17 cellular contexts compared by ENCODE assay signal in genomic region chr2:199684832-199685231, GRCh38.
"Had no signal": no experiment of that assay in that cellular context is flagged by ENCODE, and none has a peak within 500 bp of the region (broad histone marks: within the 10 kb centered on the region; RNA-seq: fewer than 3 reads in every experiment).

No MANE protein-coding gene starts in this region.

- H3K27me3 ChIP-seq: esophagus muscularis mucosa, hepatocyte, tibial artery, uterus had no signal

- H3K9me3 Mint-ChIP-seq: activated CD4-positive, alpha-beta T cell treated with anti-CD3 and anti-CD28 coated beads, Interleukin-2, amount 10 ng/mL, durations not matched to agents 7 days and 5 days; activated naive CD8-positive, alpha-beta T cell treated with anti-CD3 and anti-CD28 coated beads for 36 hours; activated T-helper 1 cell treated with anti-CD3 and anti-CD28 coated beads, Interleukin-12 subunit alpha, Interleukin-12 subunit beta, Interleukin-2, Interleukin-4 antibody, amounts not matched to agents 30 ng/mL and 10 ng/mL and 1 ng/mL, durations not matched to agents 14 hours and 24 hours and 36 hours; natural killer cell treated with Interleukin-12 subunit alpha and Interleukin-12 subunit beta and Interleukin-15 and Interleukin-18, amount 100 ng/mL, for 72 hours; stimulated activated naive B cell treated with anti-CD40 and anti-IgM and Interleukin-4, amounts not matched to agents 10 μg/mL and 1 μg/mL and 100 μg/mL, for 72 hours had no signal

- DNase-seq: activated CD4-positive, alpha-beta T cell treated with anti-CD3 and anti-CD28 coated beads, Interleukin-2, amount 10 ng/mL, durations not matched to agents 7 days and 5 days; activated naive CD8-positive, alpha-beta T cell treated with anti-CD3 and anti-CD28 coated beads for 36 hours; amygdala; central memory CD4-positive, alpha-beta T cell; kidney; left ventricle myocardium superior; mesenchymal stem cell; stimulated activated CD4-positive, alpha-beta T cell treated with anti-CD3 and anti-CD28 coated beads, Interleukin-2, amount 100 ng/mL, for 48 hours; stimulated activated naive B cell treated with anti-CD40 and anti-IgM and Interleukin-4, amounts not matched to agents 10 μg/mL and 1 μg/mL and 100 μg/mL, for 72 hours; tibial artery; uterus had no signal

- FAIRE-seq: kidney had no signal

- H3K27me3 Mint-ChIP-seq: brain had no signal

- H3K4me1 Mint-ChIP-seq: brain had no signal

- H3K4me3 ChIP-seq: coronary artery, esophagus muscularis mucosa, hepatocyte, tibial artery, uterus had no signal

- H3K4me3 Mint-ChIP-seq: activated CD4-positive, alpha-beta T cell treated with anti-CD3 and anti-CD28 coated beads, Interleukin-2, amount 10 ng/mL, durations not matched to agents 7 days and 5 days; activated naive CD8-positive, alpha-beta T cell treated with anti-CD3 and anti-CD28 coated beads for 36 hours; activated T-helper 1 cell treated with anti-CD3 and anti-CD28 coated beads, Interleukin-12 subunit alpha, Interleukin-12 subunit beta, Interleukin-2, Interleukin-4 antibody, amounts not matched to agents 30 ng/mL and 10 ng/mL and 1 ng/mL, durations not matched to agents 14 hours and 24 hours and 36 hours; brain; natural killer cell treated with Interleukin-12 subunit alpha and Interleukin-12 subunit beta and Interleukin-15 and Interleukin-18, amount 100 ng/mL, for 72 hours; stimulated activated naive B cell treated with anti-CD40 and anti-IgM and Interleukin-4, amounts not matched to agents 10 μg/mL and 1 μg/mL and 100 μg/mL, for 72 hours had no signal

- H3K36me3 ChIP-seq: esophagus muscularis mucosa, tibial artery, uterus had no signal

- H3K27ac Mint-ChIP-seq: activated CD4-positive, alpha-beta T cell treated with anti-CD3 and anti-CD28 coated beads, Interleukin-2, amount 10 ng/mL, durations not matched to agents 7 days and 5 days; activated naive CD8-positive, alpha-beta T cell treated with anti-CD3 and anti-CD28 coated beads for 36 hours; activated T-helper 1 cell treated with anti-CD3 and anti-CD28 coated beads, Interleukin-12 subunit alpha, Interleukin-12 subunit beta, Interleukin-2, Interleukin-4 antibody, amounts not matched to agents 30 ng/mL and 10 ng/mL and 1 ng/mL, durations not matched to agents 14 hours and 24 hours and 36 hours; brain; natural killer cell treated with Interleukin-12 subunit alpha and Interleukin-12 subunit beta and Interleukin-15 and Interleukin-18, amount 100 ng/mL, for 72 hours; stimulated activated naive B cell treated with anti-CD40 and anti-IgM and Interleukin-4, amounts not matched to agents 10 μg/mL and 1 μg/mL and 100 μg/mL, for 72 hours had no signal

- H3K9me3 ChIP-seq: esophagus muscularis mucosa, tibial artery, uterus had no signal

- ATAC-seq: left ventricle myocardium superior; natural killer cell treated with Interleukin-12 subunit alpha and Interleukin-12 subunit beta and Interleukin-15 and Interleukin-18, amount 100 ng/mL, for 72 hours; stimulated activated naive B cell treated with anti-CD40 and anti-IgM and Interleukin-4, amounts not matched to agents 10 μg/mL and 1 μg/mL and 100 μg/mL, for 72 hours had no signal

- H3K27ac ChIP-seq: coronary artery, esophagus muscularis mucosa, hepatocyte, tibial artery, uterus had no signal
